In genomic region chr1:28642847-28643635, GRCh38 we compare ENCODE assay signal across 8 cellular contexts. TPM values are rescaled to one million over a fixed set of nuclear protein-coding genes. Genes with fewer than 3 reads are reported as not detected.
DNase-seq lines count a peak whose midpoint lies in the region; ATAC-seq and TF ChIP-seq lines count a peak whose summit lies in the region.

Gene TAF12, minus strand, starts transcription at chr1:28643067. Its CDS starts 20,986 bp downstream, at chr1:28622081.

- H3K9me3 Mint-ChIP-seq in dendritic cell treated with granulocyte-macrophage colony-stimulating factor and Interleukin-4, amounts not matched to agents 40 ng/mL and 50 ng/mL, for 4 days: no peaks in the 10 kb centered on the region

- H3K4me1 Mint-ChIP-seq in dendritic cell treated with granulocyte-macrophage colony-stimulating factor and Interleukin-4, amounts not matched to agents 40 ng/mL and 50 ng/mL, for 4 days (ENCODE audit: low read depth): peaks cover 48% of the 10 kb centered on the region

- peak; percentile 53 for TF ChIP-seq CTCF in C4-2B (conservative IDR thresholded peaks at IDR 0.05)
- TF ChIP-seq CTCF in liver (IDR thresholded peaks at IDR 0.05; ENCODE audit: low read depth, low read length, missing input control): peak; percentile 25

- WGBS in liver: under 1% methylated on average over 49 of the region's 49 CpGs

- H3K9ac ChIP-seq in liver (ENCODE audit: low read depth in 1 of 2, low read length in 2 of 2): peak within 1 kb of the TSS; percentile 96 to 99

- peak within 1 kb of the TSS; percentile 100 for H3K4me3 Mint-ChIP-seq in dendritic cell treated with granulocyte-macrophage colony-stimulating factor and Interleukin-4, amounts not matched to agents 40 ng/mL and 50 ng/mL, for 4 days

- DNase-seq in NCI-H69 (lab: John Stamatoyannopoulos, UW): peak; percentile 93
- peak; percentile 91 for DNase-seq in activated CD4-positive, alpha-beta T cell treated with anti-CD3 and anti-CD28 coated beads, Interleukin-2, amount 50 U/mL, for 1 hour
- DNase-seq in stimulated activated CD4-positive, alpha-beta T cell treated with anti-CD3 and anti-CD28 coated beads, Interleukin-4, amount 100 ng/mL, for 24 hours: peak; percentile 91

- H3K9me3 ChIP-seq in liver (ENCODE audit: control insufficient read depth in 4 of 4, low read length in 3 of 4): no peaks in the 10 kb centered on the region

- intact Hi-C loops in dendritic cell treated with granulocyte-macrophage colony-stimulating factor and Interleukin-4, amounts not matched to agents 40 ng/mL and 50 ng/mL, for 4 days (cut with micrococcal nuclease): no loop called here

- H3K4me1 ChIP-seq in liver (ENCODE audit: control insufficient read depth in 4 of 4, insufficient read depth in 4 of 4, low read length in 3 of 4): peaks cover 8 to 25% (median 16%) of the 10 kb centered on the region in 4 donors

- peak; percentile 53 to 64 for TF ChIP-seq RAD21 in liver (IDR thresholded peaks at IDR 0.05)

- no peaks in the 10 kb centered on the region for H3K27me3 Mint-ChIP-seq in dendritic cell treated with granulocyte-macrophage colony-stimulating factor and Interleukin-4, amounts not matched to agents 40 ng/mL and 50 ng/mL, for 4 days

- peaks cover 17% of the 10 kb centered on the region for H3K36me3 Mint-ChIP-seq in dendritic cell treated with granulocyte-macrophage colony-stimulating factor and Interleukin-4, amounts not matched to agents 40 ng/mL and 50 ng/mL, for 4 days (ENCODE audit: low read depth)

- H3K27ac Mint-ChIP-seq in dendritic cell treated with granulocyte-macrophage colony-stimulating factor and Interleukin-4, amounts not matched to agents 40 ng/mL and 50 ng/mL, for 4 days: peak within 1 kb of the TSS; percentile 96

- ATAC-seq in GM19328 (IDR thresholded peaks at IDR 0.05; ENCODE audit: unreplicated experiment) (peak; percentile 82), HG03520 (IDR thresholded peaks at IDR 0.05; ENCODE audit: unreplicated experiment) (peak; percentile 77)

- H3K27ac ChIP-seq in C4-2B (peak within 1 kb of the TSS; percentile 92), liver (ENCODE audit: low read depth in 1 of 2, low read length in 2 of 2) (peak within 1 kb of the TSS; percentile 93 to 94)

- peak within 1 kb of the TSS; percentile 74 to 100 (median 97) for H3K4me3 ChIP-seq in liver (ENCODE audit: low read depth in 1 of 3, low read length in 3 of 3)

- H3K27me3 ChIP-seq in liver (ENCODE audit: control insufficient read depth in 4 of 4, insufficient read depth in 4 of 4, low read length in 3 of 4): no peaks in the 10 kb centered on the region

- no peaks in the 10 kb centered on the region for H3K36me3 ChIP-seq in liver (ENCODE audit: control insufficient read depth in 4 of 4, insufficient read depth in 3 of 4, low read depth in 1 of 4, low read length in 3 of 4)

TF ChIP-seq in liver, 16 proteins besides CTCF, POLR2A, EP300 and RAD21:
- TF ChIP-seq FOXA1 (IDR thresholded peaks at IDR 0.05) (peak; percentile 82), ZBTB33 (IDR thresholded peaks at IDR 0.05) (no peak), HNF4G (IDR thresholded peaks at IDR 0.05) (no peak), MAX (IDR thresholded peaks at IDR 0.05) (peak; percentile 91), REST (IDR thresholded peaks at IDR 0.05) (peak; percentile 82), HNF4A (conservative IDR thresholded peaks at IDR 0.05) (no peak), YY1 (IDR thresholded peaks at IDR 0.05) (peak; percentile 95), FOXA2 (IDR thresholded peaks at IDR 0.05) (no peak), GABPA (IDR thresholded peaks at IDR 0.05 in 1 of 2, conservative IDR thresholded peaks at IDR 0.05 in 1 of 2) (peak; percentile 88 to 97), NR2F2 (IDR thresholded peaks at IDR 0.05) (no peak), EGR1 (IDR thresholded peaks at IDR 0.05; ENCODE audit: low read depth in 2 of 2) (peak in 1 of 2 donors; percentile 82), JUND (IDR thresholded peaks at IDR 0.05) (no peak), ATF3 (IDR thresholded peaks at IDR 0.05) (no peak), RXRA (IDR thresholded peaks at IDR 0.05) (no peak), TAF1 (conservative IDR thresholded peaks at IDR 0.05) (peak; percentile 93), SP1 (IDR thresholded peaks at IDR 0.05) (peak; percentile 57)
TF ChIP-seq in liver: peak in this region for 8.

RNA-seq across cellular contexts. Expression of gene TAF12, which starts in this region (rescaled TPM):
- 10 to 100 TPM in 1 of 2 donors, 1 to 10 TPM in 1; 9.5 to 14.2 TPM for total RNA-seq in liver
- polyA plus RNA-seq in liver: 10 to 100 TPM in 1 of 2 donors, 1 to 10 TPM in 1; 9.7 to 14.5 TPM

Comparison
In these comparisons a context has a peak if more than half of its experiments do, and no peak if none do; other contexts are left out.
1. Peak in every context shown above with its lines: DNase-seq, ATAC-seq, H3K4me3 ChIP-seq and H3K27ac ChIP-seq.